8 cellular contexts compared by ENCODE assay signal in genomic region chr13:50222569-50223332, GRCh38.
DNase-seq lines count a peak whose midpoint lies in the region; ATAC-seq and TF ChIP-seq lines count a peak whose summit lies in the region.

No MANE protein-coding gene starts in this region.

- no peaks in the 10 kb centered on the region for H3K9me3 ChIP-seq in thoracic aorta

- intact Hi-C loops in activated CD4-positive, alpha-beta memory T cell treated with anti-CD3 and anti-CD28 coated beads for 36 hours (cut with micrococcal nuclease): loop anchor here (1.0 to 10.0 kb wide), 3 partner anchors 15 to 692 kb away; no protein-coding TSS in a partner anchor

- no peak overlapping the region for H3K27ac Mint-ChIP-seq in activated CD4-positive, alpha-beta memory T cell treated with anti-CD3 and anti-CD28 coated beads for 36 hours

- H3K4me1 ChIP-seq in thoracic aorta (ENCODE audit: control insufficient read depth in 1 of 2, low read depth in 2 of 2): peaks cover 6 to 10% of the 10 kb centered on the region in 2 donors

- H3K4me1 Mint-ChIP-seq in activated CD4-positive, alpha-beta memory T cell treated with anti-CD3 and anti-CD28 coated beads for 36 hours (ENCODE audit: low read depth): peaks cover 61% of the 10 kb centered on the region

- POLR2A ChIA-PET in activated CD4-positive, alpha-beta memory T cell treated with anti-CD3 and anti-CD28 coated beads for 36 hours (lab: Charles Lee): interaction anchor here (0.7 to 1.8 kb wide), 5 partner anchors 8 to 142 kb away, joined by 3 to 6 read pairs (median 4); no protein-coding TSS in a partner anchor

- H3K4me3 Mint-ChIP-seq in activated CD4-positive, alpha-beta memory T cell treated with anti-CD3 and anti-CD28 coated beads for 36 hours: peak overlapping the region; percentile 57

- TF ChIP-seq CTCF in thoracic aorta (IDR thresholded peaks at IDR 0.05): no peak

- ATAC-seq in thoracic aorta (ENCODE audit: insufficient number of reproducible peaks, low FRiP score, low read depth): peak; percentile 45

- peaks cover 47% of the 10 kb centered on the region for H3K27me3 Mint-ChIP-seq in activated CD4-positive, alpha-beta memory T cell treated with anti-CD3 and anti-CD28 coated beads for 36 hours

- H3K27ac ChIP-seq in thoracic aorta: no peak overlapping the region

- DNase-seq in EL (peak; percentile 59), M059J (ENCODE audit: low read depth) (peak; percentile 79), hippocampal formation (lab: John Stamatoyannopoulos, UW) (peak; percentile 9 to 20), thoracic aorta (ENCODE audit: low spot score) (peak; percentile 31), NCI-H128 (lab: John Stamatoyannopoulos, UW; ENCODE audit: unreplicated experiment) (no peak), putamen (ENCODE audit: low spot score) (no peak), NK-92 (lab: John Stamatoyannopoulos, UW; ENCODE audit: unreplicated experiment) (no peak)
- DNase-seq in activated CD4-positive, alpha-beta memory T cell treated with anti-CD3 and anti-CD28 coated beads for 36 hours: peak; percentile 45

- CTCF ChIA-PET in activated CD4-positive, alpha-beta memory T cell treated with anti-CD3 and anti-CD28 coated beads for 36 hours (lab: Charles Lee): interaction anchor here (0.8 to 3.6 kb wide), 4 partner anchors 14 to 226 kb away, joined by 3 to 15 read pairs (median 8); partner anchors contain the start of gene TRIM13

- peaks cover 5% of the 10 kb centered on the region for H3K36me3 Mint-ChIP-seq in activated CD4-positive, alpha-beta memory T cell treated with anti-CD3 and anti-CD28 coated beads for 36 hours

- no peaks in the 10 kb centered on the region for H3K27me3 ChIP-seq in thoracic aorta (replicated peaks; ENCODE audit: insufficient read depth)

- H3K4me3 ChIP-seq in thoracic aorta: peak overlapping the region; percentile 57

- no peaks in the 10 kb centered on the region for H3K36me3 ChIP-seq in thoracic aorta

- peaks cover 4% of the 10 kb centered on the region for H3K9me3 Mint-ChIP-seq in activated CD4-positive, alpha-beta memory T cell treated with anti-CD3 and anti-CD28 coated beads for 36 hours

Comparison
In these comparisons a context has a peak if more than half of its experiments do, and no peak if none do; other contexts are left out.
1. DNase-seq: peak in EL (single experiment), M059J (single experiment), activated CD4-positive, alpha-beta memory T cell treated with anti-CD3 and anti-CD28 coated beads for 36 hours (single experiment), hippocampal formation (2 of 2) and thoracic aorta (single experiment); none in NCI-H128 (single experiment), putamen (single experiment) and NK-92 (single experiment).